Comparison of ENCODE assay signal across 24 cellular contexts in the genomic region with DNA sequence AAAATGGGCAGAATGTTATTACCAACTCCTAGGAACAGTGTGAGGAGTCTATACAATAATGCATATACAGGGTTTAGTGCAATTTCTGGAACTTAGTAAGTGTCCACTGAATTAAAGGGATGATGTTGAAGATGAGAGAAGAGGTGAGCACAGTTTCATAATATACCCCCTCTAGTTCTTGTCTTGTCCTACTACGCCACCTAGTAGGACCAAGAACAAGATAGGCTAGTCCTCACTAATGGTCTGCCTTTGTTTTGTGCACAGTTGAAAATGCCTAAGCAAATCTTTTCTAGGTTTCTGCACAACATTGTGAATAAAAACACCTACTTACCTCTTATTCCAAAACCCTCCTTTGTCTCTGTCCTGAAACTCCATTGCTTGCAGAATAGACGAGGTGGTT.
DNase-seq lines count a peak whose midpoint lies in the region; ATAC-seq and TF ChIP-seq lines count a peak whose summit lies in the region.
"Had no signal": no experiment of that assay in that cellular context is flagged by ENCODE, and none has a peak within 500 bp of the region (broad histone marks: within the 10 kb centered on the region; RNA-seq: fewer than 3 reads in every experiment).

No MANE protein-coding gene starts in this region.

- no peaks in the 10 kb centered on the region for H3K27me3 ChIP-seq in GM23338 (ENCODE audit: insufficient read depth)
- H3K27me3 ChIP-seq: SJCRH30 had no signal

- no peak overlapping the region for H2AFZ ChIP-seq in GM23338

- no peak overlapping the region for H3K4me2 ChIP-seq in GM23338

- H3K4me3 Mint-ChIP-seq in GM23338: no peak overlapping the region
- H3K4me3 Mint-ChIP-seq: activated naive CD8-positive, alpha-beta T cell treated with anti-CD3 and anti-CD28 coated beads for 36 hours; activated T-cell treated with anti-CD3 and anti-CD28 coated beads, Interleukin-2, amount 50 U/mL, for 24 hours; nephron; stimulated activated naive B cell treated with anti-CD40 and anti-IgM and Interleukin-4, amounts not matched to agents 10 μg/mL and 1 μg/mL and 100 μg/mL, for 72 hours; T-cell had no signal

- H3K4me1 Mint-ChIP-seq in GM23338: no peaks in the 10 kb centered on the region; the same call in 2 of the 3 replicates
- H3K4me1 Mint-ChIP-seq: activated naive CD8-positive, alpha-beta T cell treated with anti-CD3 and anti-CD28 coated beads for 36 hours; nephron; stimulated activated naive B cell treated with anti-CD40 and anti-IgM and Interleukin-4, amounts not matched to agents 10 μg/mL and 1 μg/mL and 100 μg/mL, for 72 hours; T-cell had no signal

- H3K9me3 Mint-ChIP-seq in GM23338: no peaks in the 10 kb centered on the region
- H3K9me3 Mint-ChIP-seq: nephron had no signal

- TF ChIP-seq CTCF in C4-2B (conservative IDR thresholded peaks at IDR 0.05): peak; percentile 11
- TF ChIP-seq CTCF in GM23338 (conservative IDR thresholded peaks at IDR 0.05; ENCODE audit: low read depth in 2 of 2): peak; percentile 44 to 71; a peak in 3 of 4 replicates

- H3K27ac Mint-ChIP-seq in GM23338: no peak overlapping the region
- H3K27ac Mint-ChIP-seq: activated naive CD8-positive, alpha-beta T cell treated with anti-CD3 and anti-CD28 coated beads for 36 hours; activated T-cell treated with anti-CD3 and anti-CD28 coated beads, Interleukin-2, amount 50 U/mL, for 24 hours; nephron; stimulated activated naive B cell treated with anti-CD40 and anti-IgM and Interleukin-4, amounts not matched to agents 10 μg/mL and 1 μg/mL and 100 μg/mL, for 72 hours; T-cell had no signal

- DNase-seq in GM23338 (ENCODE audit: low spot score) (peak; percentile 38), NCI-H82 (lab: John Stamatoyannopoulos, UW) (peak; percentile 53), foreskin melanocyte (peak; percentile 2), SHP77 treated with DMSO at 0.1 percent for 48 hours (lab: John Stamatoyannopoulos, UW) (no peak)
- DNase-seq: activated CD4-positive, CD25-positive, alpha-beta regulatory T cell; activated effector memory CD4-positive, alpha-beta T cell treated with anti-CD3 and anti-CD28 coated beads, Interleukin-2, amount 50 U/mL, for 16 hours; activated naive CD8-positive, alpha-beta T cell treated with anti-CD3 and anti-CD28 coated beads for 36 hours; activated T-cell treated with anti-CD3 and anti-CD28 coated beads, Interleukin-2, amount 50 U/mL, for 24 hours; C1 segment of cervical spinal cord; effector CD4-positive, alpha-beta T cell; hypothalamus; KBM-7; NCI-H1436 treated with DMSO at 0.1 percent for 48 hours; NCI-H446 treated with DMSO at 0.1 percent for 48 hours; stimulated activated naive B cell treated with anti-CD40 and anti-IgM and Interleukin-4, amounts not matched to agents 10 μg/mL and 1 μg/mL and 100 μg/mL, for 72 hours; substantia nigra; T-cell; trophoblast cell had no signal

- no peaks in the 10 kb centered on the region for H3K36me3 Mint-ChIP-seq in GM23338 (ENCODE audit: low read depth)
- H3K36me3 Mint-ChIP-seq: activated naive CD8-positive, alpha-beta T cell treated with anti-CD3 and anti-CD28 coated beads for 36 hours; stimulated activated naive B cell treated with anti-CD40 and anti-IgM and Interleukin-4, amounts not matched to agents 10 μg/mL and 1 μg/mL and 100 μg/mL, for 72 hours; T-cell had no signal

- H3K4me1 ChIP-seq in GM23338 (ENCODE audit: insufficient read depth): no peaks in the 10 kb centered on the region
- H3K4me1 ChIP-seq: Caco-2, SJCRH30 had no signal

- H3F3A ChIP-seq in GM23338 (replicated peaks; ENCODE audit: low read depth): no peaks in the 10 kb centered on the region

- no peaks in the 10 kb centered on the region for H4K20me1 ChIP-seq in GM23338 (replicated peaks; ENCODE audit: insufficient read depth)

- no peaks in the 10 kb centered on the region for H3K36me3 ChIP-seq in GM23338 (ENCODE audit: insufficient read depth)
- H3K36me3 ChIP-seq: SJCRH30 had no signal

- no peaks in the 10 kb centered on the region for H3K9me2 ChIP-seq in GM23338 (ENCODE audit: insufficient read depth)

- ATAC-seq in GM23338 (peak; percentile 82), GM21390 (IDR thresholded peaks at IDR 0.05; ENCODE audit: unreplicated experiment) (no peak), GM18511 (IDR thresholded peaks at IDR 0.05; ENCODE audit: unreplicated experiment) (no peak)
- ATAC-seq: stimulated activated naive B cell treated with anti-CD40 and anti-IgM and Interleukin-4, amounts not matched to agents 10 μg/mL and 1 μg/mL and 100 μg/mL, for 72 hours; T-cell had no signal

- H3K79me2 ChIP-seq in GM23338 (replicated peaks; ENCODE audit: insufficient read depth): no peaks in the 10 kb centered on the region

- peaks cover 3% of the 10 kb centered on the region for H3K27me3 Mint-ChIP-seq in GM23338 (ENCODE audit: insufficient read depth, low read depth, poor library complexity)
- H3K27me3 Mint-ChIP-seq: activated naive CD8-positive, alpha-beta T cell treated with anti-CD3 and anti-CD28 coated beads for 36 hours; activated T-cell treated with anti-CD3 and anti-CD28 coated beads, Interleukin-2, amount 50 U/mL, for 24 hours; stimulated activated naive B cell treated with anti-CD40 and anti-IgM and Interleukin-4, amounts not matched to agents 10 μg/mL and 1 μg/mL and 100 μg/mL, for 72 hours; T-cell had no signal

- H3K27ac ChIP-seq in C4-2B (no peak overlapping the region), GM23338 (ENCODE audit: low read depth) (no peak overlapping the region)
- H3K27ac ChIP-seq: SJCRH30 had no signal

- H3K4me3 ChIP-seq in GM23338: no peak overlapping the region
- H3K4me3 ChIP-seq: SJCRH30 had no signal

TF ChIP-seq in GM23338, 12 proteins besides CTCF, POLR2A, EP300 and RAD21 (continues in another document):
- TF ChIP-seq EZH2 (IDR thresholded peaks at IDR 0.05; ENCODE audit: low read depth, unreplicated experiment): no peak
- TF ChIP-seq ETS1 (IDR thresholded peaks at IDR 0.05): no peak
- TF ChIP-seq EZH2phosphoT487 (IDR thresholded peaks at IDR 0.05; ENCODE audit: unreplicated experiment): no peak
- no peak for TF ChIP-seq CREB1 (CRISPR knock-in tag; IDR thresholded peaks at IDR 0.05; ENCODE audit: low read depth)
- no peak for TF ChIP-seq POLR2AphosphoS5 (IDR thresholded peaks at IDR 0.05; ENCODE audit: low read depth)
- no peak for TF ChIP-seq ZNF331 (CRISPR knock-in tag; IDR thresholded peaks at IDR 0.05; ENCODE audit: low read depth)
